In genomic region chr12:43436597-43436996, GRCh38 we compare ENCODE assay signal across 13 cellular contexts.
A peak's percentile ranks its signal among the peaks of the same experiment; 100 is the strongest.
DNase-seq lines count a peak whose midpoint lies in the region; TF ChIP-seq lines count a peak whose summit lies in the region.
"Had no signal": no experiment of that assay in that cellular context is flagged by ENCODE, and none has a peak within 500 bp of the region (broad histone marks: within the 10 kb centered on the region; RNA-seq: fewer than 3 reads in every experiment).

No MANE protein-coding gene starts in this region.

- no peak for TF ChIP-seq RAD21 in Ishikawa (IDR thresholded peaks at IDR 0.05; ENCODE audit: low read depth)

- H3K36me3 ChIP-seq in BE2C (no peaks in the 10 kb centered on the region), osteoblast (ENCODE audit: insufficient read depth, low read length) (no peaks in the 10 kb centered on the region)

- no peak for TF ChIP-seq CTCF in BE2C (IDR thresholded peaks at IDR 0.05; ENCODE audit: low read depth, low read length)
- TF ChIP-seq CTCF in osteoblast (IDR thresholded peaks at IDR 0.05; ENCODE audit: extremely low read depth, low read depth, low read length): no peak

- H3K27me3 ChIP-seq in BE2C: peaks cover 9% of the 10 kb centered on the region; the same call in 1 of the 2 replicates
- H3K27me3 ChIP-seq in osteoblast (ENCODE audit: insufficient read depth, low read length): peaks cover 6% of the 10 kb centered on the region

- no peaks in the 10 kb centered on the region for H3K9me3 ChIP-seq in BE2C
- H3K9me3 ChIP-seq in osteoblast (ENCODE audit: low read depth, low read length): no peaks in the 10 kb centered on the region
- H3K9me3 ChIP-seq: Caco-2 had no signal

- no peaks in the 10 kb centered on the region for H3K79me2 ChIP-seq in osteoblast (ENCODE audit: insufficient read depth, low read length)

- H3K4me2 ChIP-seq in osteoblast (ENCODE audit: insufficient read depth, low read length): no peak overlapping the region
- H3K4me2 ChIP-seq: GM23338 had no signal

- TF ChIP-seq EP300 in Ishikawa (IDR thresholded peaks at IDR 0.05; ENCODE audit: borderline replicate concordance): no peak

- no peak overlapping the region for H3K27ac ChIP-seq in osteoblast (ENCODE audit: low read depth, low read length)

- peak; percentile 6 for DNase-seq in NCI-H748 (lab: John Stamatoyannopoulos, UW; ENCODE audit: unreplicated experiment)
- DNase-seq in NCI-H748 treated with DMSO at 0.1 percent for 48 hours (lab: John Stamatoyannopoulos, UW): no peak
- DNase-seq in BE2C: peak; percentile 19
- DNase-seq in osteoblast (ENCODE audit: insufficient read length, low spot score, missing footprints): peak; percentile 10
- no peak for DNase-seq in NCI-H2196 treated with DMSO at 0.1 percent for 48 hours (lab: John Stamatoyannopoulos, UW; ENCODE audit: unreplicated experiment)
- DNase-seq in RPMI8226: no peak
- DNase-seq: Caco-2; CD8-positive, alpha-beta memory T cell; DND-41; GDM1; H7 had no signal

- no peak overlapping the region for H2AFZ ChIP-seq in osteoblast (ENCODE audit: low read length)
- H2AFZ ChIP-seq: GM23338 had no signal

- H3K4me1 ChIP-seq in BE2C (no peaks in the 10 kb centered on the region), osteoblast (ENCODE audit: insufficient read depth, low read length) (no peaks in the 10 kb centered on the region)
- H3K4me1 ChIP-seq: Caco-2 had no signal

- H4K20me1 ChIP-seq in osteoblast (ENCODE audit: insufficient read depth, low read length): no peaks in the 10 kb centered on the region

- H3K4me3 ChIP-seq in BE2C (ENCODE audit: low read depth, low read length) (no peak overlapping the region), osteoblast (ENCODE audit: insufficient read depth, low read length) (no peak overlapping the region)
- H3K4me3 ChIP-seq: GM23338 had no signal

TF ChIP-seq in Ishikawa, 13 proteins besides CTCF, POLR2A, EP300 and RAD21:
- TF ChIP-seq NFIC (IDR thresholded peaks at IDR 0.05): peak; percentile 90
- no peak for TF ChIP-seq USF1 (IDR thresholded peaks at IDR 0.05)

Comparison
In these comparisons a context has a peak if more than half of its experiments do, and no peak if none do; other contexts are left out.
1. DNase-seq: peak in NCI-H748 (single experiment), BE2C (single experiment) and osteoblast (single experiment); none in NCI-H748 treated with DMSO at 0.1 percent for 48 hours (single experiment), NCI-H2196 treated with DMSO at 0.1 percent for 48 hours (single experiment) and RPMI8226 (single experiment).